ENCODE assay signal across 8 cellular contexts in genomic region chr15:55288006-55288717, GRCh38. TPM values are rescaled to one million over a fixed set of nuclear protein-coding genes. Genes with fewer than 3 reads are reported as not detected.
DNase-seq lines count a peak whose midpoint lies in the region; ATAC-seq and TF ChIP-seq lines count a peak whose summit lies in the region.

No MANE protein-coding gene starts in this region.

- intact Hi-C loops in adrenal gland (cut with DNase I) = no loop called here
- intact Hi-C loops in lower lobe of right lung (cut with DNase I) = no loop called here

- no peaks in the 10 kb centered on the region for H3K27me3 Mint-ChIP-seq in activated T-cell treated with anti-CD3 and anti-CD28 coated beads, Interleukin-2, amount 50 U/mL, for 72 hours (ENCODE audit: low read depth)

- CTCF ChIA-PET in GM10248 (lab: Yijun Ruan, JAX) = interaction anchor here (1.7 kb wide), 1 partner anchor 68 kb away, joined by 3 read pairs; no protein-coding TSS in a partner anchor

- H3K9me3 ChIP-seq in adrenal gland (replicated peaks in 1 of 3) = no peaks in the 10 kb centered on the region
- no peaks in the 10 kb centered on the region for H3K9me3 ChIP-seq in lower lobe of right lung
- H3K9me3 ChIP-seq in upper lobe of left lung = no peaks in the 10 kb centered on the region

- no peak for TF ChIP-seq CTCF in adrenal gland (IDR thresholded peaks at IDR 0.05)
- no peak for TF ChIP-seq CTCF in lower lobe of right lung (IDR thresholded peaks at IDR 0.05)
- no peak for TF ChIP-seq CTCF in upper lobe of left lung (IDR thresholded peaks at IDR 0.05)
- no peak for TF ChIP-seq CTCF in GM10248 (IDR thresholded peaks at IDR 0.05; ENCODE audit: control extremely low read depth, extremely low read depth, low read depth, missing control alignments)

- POLR2A ChIA-PET in GM10248 (lab: Yijun Ruan, JAX) = no interaction called here

- H3K36me3 Mint-ChIP-seq in activated T-cell treated with anti-CD3 and anti-CD28 coated beads, Interleukin-2, amount 50 U/mL, for 72 hours (ENCODE audit: insufficient read depth in 2 of 2) = peaks cover 20 to 29% of the 10 kb centered on the region in 2 donors

- no peak for TF ChIP-seq POLR2A in adrenal gland (IDR thresholded peaks at IDR 0.05)
- TF ChIP-seq POLR2A in upper lobe of left lung (IDR thresholded peaks at IDR 0.05) = peak in 2 of 4 donors; percentile 15 to 24

- WGBS in adrenal gland, 4 donors = 79 to 93% (median 83%) methylated on average over 8 of the region's 8 CpGs
- WGBS in upper lobe of left lung, 2 donors = 53 to 65% methylated on average over 8 of the region's 8 CpGs

- no peaks in the 10 kb centered on the region for H3K9me3 Mint-ChIP-seq in activated T-cell treated with anti-CD3 and anti-CD28 coated beads, Interleukin-2, amount 50 U/mL, for 72 hours

- H3K27me3 ChIP-seq in adrenal gland = no peaks in the 10 kb centered on the region
- H3K27me3 ChIP-seq in lower lobe of right lung (ENCODE audit: low read depth) = no peaks in the 10 kb centered on the region
- no peaks in the 10 kb centered on the region for H3K27me3 ChIP-seq in upper lobe of left lung

- no peak overlapping the region for H3K4me3 ChIP-seq in adrenal gland
- H3K4me3 ChIP-seq in lower lobe of right lung = peak overlapping the region; percentile 80
- peak overlapping the region in 3 of 4 donors; percentile 70 to 96 (median 79) for H3K4me3 ChIP-seq in upper lobe of left lung

- ATAC-seq in activated T-cell treated with anti-CD3 and anti-CD28 coated beads, Interleukin-2, amount 50 U/mL, for 72 hours (replicated peaks in 1 of 2) = no peak
- ATAC-seq in lower lobe of right lung = no peak
- ATAC-seq in upper lobe of left lung (ENCODE audit: low FRiP score in 2 of 2) = no peak
- ATAC-seq in HG03095 (IDR thresholded peaks at IDR 0.05; ENCODE audit: unreplicated experiment) = no peak

- peaks cover 63% of the 10 kb centered on the region for H3K4me1 Mint-ChIP-seq in activated T-cell treated with anti-CD3 and anti-CD28 coated beads, Interleukin-2, amount 50 U/mL, for 72 hours (ENCODE audit: low read depth)

- H3K36me3 ChIP-seq in adrenal gland (replicated peaks in 1 of 2) = no peaks in the 10 kb centered on the region
- no peaks in the 10 kb centered on the region for H3K36me3 ChIP-seq in lower lobe of right lung
- no peaks in the 10 kb centered on the region for H3K36me3 ChIP-seq in upper lobe of left lung

- peak overlapping the region in 3 of 5 donors; percentile 83 to 94 (median 87) for H3K27ac ChIP-seq in adrenal gland
- H3K27ac ChIP-seq in lower lobe of right lung = peak overlapping the region; percentile 96
- peak overlapping the region; percentile 95 to 99 (median 98) for H3K27ac ChIP-seq in upper lobe of left lung

- DNase-seq in activated T-cell treated with anti-CD3 and anti-CD28 coated beads, Interleukin-2, amount 50 U/mL, for 72 hours = no peak
- no peak for DNase-seq in activated T-cell treated with anti-CD3 and anti-CD28 coated beads, Interleukin-2, amount 50 U/mL, for 48 hours
- no peak for DNase-seq in adrenal gland
- DNase-seq in lower lobe of right lung = no peak
- peak in 1 of 2 donors; percentile 57 for DNase-seq in upper lobe of left lung
- no peak for DNase-seq in NCI-H1436 (lab: John Stamatoyannopoulos, UW)
- DNase-seq in GM10248 (ENCODE audit: extremely low spot score) = no peak

- no peak for TF ChIP-seq EP300 in upper lobe of left lung (IDR thresholded peaks at IDR 0.05)

- H3K27ac Mint-ChIP-seq in activated T-cell treated with anti-CD3 and anti-CD28 coated beads, Interleukin-2, amount 50 U/mL, for 72 hours = peak overlapping the region; percentile 99

- H3K4me3 Mint-ChIP-seq in activated T-cell treated with anti-CD3 and anti-CD28 coated beads, Interleukin-2, amount 50 U/mL, for 72 hours = peak overlapping the region; percentile 92 to 93

- H3K4me1 ChIP-seq in adrenal gland (replicated peaks in 1 of 2) (peaks cover 7 to 34% of the 10 kb centered on the region in 2 donors), lower lobe of right lung (peaks cover 52% of the 10 kb centered on the region), upper lobe of left lung (peaks cover 38 to 49% (median 41%) of the 10 kb centered on the region in 4 donors)

RNA-seq across cellular contexts. Expression of gene RAB27A, which starts 1.5 kb away (rescaled TPM):
- total RNA-seq in activated T-cell treated with anti-CD3 and anti-CD28 coated beads, Interleukin-2, amount 50 U/mL, for 72 hours = 100 to 1,000 TPM; 203 to 205 TPM
- total RNA-seq in adrenal gland = 10 to 100 TPM; 17.7 to 78.3 (median 46.7) TPM
- polyA plus RNA-seq in adrenal gland = 100 to 1,000 TPM in 1 of 3 donors, 10 to 100 TPM in 2; 12.6 to 102 (median 12.7) TPM
- 63.4 TPM for total RNA-seq in lower lobe of right lung
- 10 to 100 TPM; 24.1 to 97.8 (median 62.5) TPM for total RNA-seq in upper lobe of left lung

RNA-seq across cellular contexts. Expression of gene PIGBOS1, which starts 30.8 kb away (rescaled TPM):
- 10 to 100 TPM; 13.0 to 14.5 TPM for total RNA-seq in activated T-cell treated with anti-CD3 and anti-CD28 coated beads, Interleukin-2, amount 50 U/mL, for 72 hours
- total RNA-seq in adrenal gland (10 to 100 TPM; 11.1 to 18.2 (median 13.6) TPM), lower lobe of right lung (13.8 TPM), upper lobe of left lung (10 to 100 TPM in 3 of 6 donors, 1 to 10 TPM in 3; 3.1 to 16.9 (median 10.1) TPM)
- polyA plus RNA-seq in adrenal gland = 10 to 100 TPM; 14.5 to 21.6 (median 17.4) TPM

RNA-seq across cellular contexts. Expression of gene PIGB, which starts 30.9 kb away (rescaled TPM):
- 10 to 100 TPM; 27.5 to 32.9 TPM for total RNA-seq in activated T-cell treated with anti-CD3 and anti-CD28 coated beads, Interleukin-2, amount 50 U/mL, for 72 hours
- total RNA-seq in adrenal gland (10 to 100 TPM in 6 of 8 donors, 1 to 10 TPM in 2; 9.5 to 19.6 (median 12.3) TPM), lower lobe of right lung (14.4 TPM), upper lobe of left lung (10 to 100 TPM in 3 of 6 donors, 1 to 10 TPM in 3; 3.0 to 14.7 (median 9.3) TPM)
- polyA plus RNA-seq in adrenal gland = 10 to 100 TPM; 16.2 to 33.8 (median 20.4) TPM

Comparison
In these comparisons a context has a peak if more than half of its experiments do, and no peak if none do; other contexts are left out.
1. H3K4me3 ChIP-seq: peak in lower lobe of right lung (single experiment) and upper lobe of left lung (3 of 4); none in adrenal gland (0 of 4).
2. Peak in every context shown above with its lines, with median percentiles within 50 percentile points of each other: H3K27ac ChIP-seq.